ENCODE assay signal across 8 cellular contexts in the genomic region with DNA sequence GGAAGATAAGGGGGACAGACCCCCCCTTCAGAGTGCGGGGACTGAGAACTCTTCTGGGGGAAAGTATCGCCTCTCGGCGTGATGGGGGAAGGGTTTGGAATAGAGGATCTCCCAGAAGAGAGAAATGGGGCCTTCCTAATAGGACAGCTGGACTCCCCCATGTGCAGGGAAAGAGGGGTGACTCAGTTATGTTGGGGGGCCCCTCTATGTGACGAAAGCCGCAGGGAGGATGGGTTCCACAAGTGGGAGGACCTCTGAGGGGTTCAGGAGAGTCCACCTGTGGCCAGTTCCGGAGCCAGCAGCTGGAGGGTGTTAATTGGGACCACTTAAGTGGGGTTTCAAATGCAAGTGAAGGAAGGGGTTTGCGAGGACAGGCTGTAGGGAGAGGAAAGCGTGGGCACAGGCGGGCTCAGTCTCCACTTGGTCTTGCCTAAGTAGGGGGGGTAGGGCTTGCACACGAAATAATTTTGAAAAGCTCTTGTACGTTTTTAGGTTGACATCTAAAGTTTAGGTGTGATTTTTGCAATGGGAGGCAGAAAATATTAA. TPM values are rescaled to one million over a fixed set of nuclear protein-coding genes. Genes with fewer than 3 reads are reported as not detected.
DNase-seq lines count a peak whose midpoint lies in the region; TF ChIP-seq lines count a peak whose summit lies in the region.

No MANE protein-coding gene starts in this region.

- H3K4me2 ChIP-seq in OCI-LY3 (ENCODE audit: low read length): peak overlapping the region; percentile 93

- H3K36me3 Mint-ChIP-seq in T-helper 2 cell treated with Interferon-gamma antibody and Interleukin-4, amounts not matched to agents 5 μg/mL and 100 μg/mL, for 36 hours (ENCODE audit: low read depth): peaks cover 16% of the 10 kb centered on the region

- no peak for TF ChIP-seq POLR2A in esophagus squamous epithelium (IDR thresholded peaks at IDR 0.05)

- H2AFZ ChIP-seq in OCI-LY3 (ENCODE audit: low read depth, low read length): 0 out of 2 replicates have a peak overlapping the region, but pooled peaks have one; percentile 30

- peak overlapping the region; percentile 100 for H3K4me3 ChIP-seq in OCI-LY3 (ENCODE audit: low read length)
- H3K4me3 ChIP-seq in esophagus squamous epithelium: peak overlapping the region; percentile 56 to 80 (median 68)
- H3K4me3 ChIP-seq in rectal smooth muscle tissue (ENCODE audit: low read length): peak overlapping the region; percentile 27

- intact Hi-C loops in esophagus squamous epithelium (cut with DNase I): no loop called here

- H3K27ac ChIP-seq in OCI-LY3 (ENCODE audit: low read length) (peak overlapping the region; percentile 67), esophagus squamous epithelium (peak overlapping the region; percentile 82 to 97 (median 91)), rectal smooth muscle tissue (ENCODE audit: low read depth, low read length) (no peak overlapping the region)

- 0 to 40% methylated on average over 9 to 12 of the region's 12 CpGs for WGBS in esophagus squamous epithelium, 2 donors

- H3K4me1 Mint-ChIP-seq in T-helper 2 cell treated with Interferon-gamma antibody and Interleukin-4, amounts not matched to agents 5 μg/mL and 100 μg/mL, for 36 hours (ENCODE audit: low read depth): peaks cover 22% of the 10 kb centered on the region

- H3K4me1 ChIP-seq in OCI-LY3 (ENCODE audit: low read length): peaks cover 14% of the 10 kb centered on the region
- H3K4me1 ChIP-seq in esophagus squamous epithelium: peaks cover 0 to 19% (median 3%) of the 10 kb centered on the region in 3 donors
- H3K4me1 ChIP-seq in rectal smooth muscle tissue (ENCODE audit: control insufficient read depth, insufficient read depth, low read length): peaks cover 3% of the 10 kb centered on the region

- peak overlapping the region; percentile 92 for H3K4me3 Mint-ChIP-seq in T-helper 2 cell treated with Interferon-gamma antibody and Interleukin-4, amounts not matched to agents 5 μg/mL and 100 μg/mL, for 36 hours

- no peaks in the 10 kb centered on the region for H3K27me3 Mint-ChIP-seq in T-helper 2 cell treated with Interferon-gamma antibody and Interleukin-4, amounts not matched to agents 5 μg/mL and 100 μg/mL, for 36 hours (ENCODE audit: low read depth)

- H3K36me3 ChIP-seq in OCI-LY3 (replicated peaks; ENCODE audit: low read depth, low read length) (peaks cover 25% of the 10 kb centered on the region), esophagus squamous epithelium (peaks cover 0 to 35% (median 5%) of the 10 kb centered on the region in 3 donors), rectal smooth muscle tissue (ENCODE audit: control insufficient read depth, insufficient read depth, low read length) (peaks cover 7% of the 10 kb centered on the region)

- H3K9me3 Mint-ChIP-seq in T-helper 2 cell treated with Interferon-gamma antibody and Interleukin-4, amounts not matched to agents 5 μg/mL and 100 μg/mL, for 36 hours: no peaks in the 10 kb centered on the region

- H3K9ac ChIP-seq in OCI-LY3 (ENCODE audit: low read length) (peak overlapping the region; percentile 91), rectal smooth muscle tissue (ENCODE audit: low read length) (no peak overlapping the region)

- no peaks in the 10 kb centered on the region for H3K27me3 ChIP-seq in OCI-LY3 (ENCODE audit: low read depth, low read length)
- H3K27me3 ChIP-seq in esophagus squamous epithelium: no peaks in the 10 kb centered on the region
- peaks cover 3% of the 10 kb centered on the region for H3K27me3 ChIP-seq in rectal smooth muscle tissue (ENCODE audit: control insufficient read depth, insufficient read depth, low read length)

- peaks cover 52% of the 10 kb centered on the region for H3K79me2 ChIP-seq in OCI-LY3 (ENCODE audit: low read length)

- H3K27ac Mint-ChIP-seq in T-helper 2 cell treated with Interferon-gamma antibody and Interleukin-4, amounts not matched to agents 5 μg/mL and 100 μg/mL, for 36 hours: peak overlapping the region; percentile 91

- no peaks in the 10 kb centered on the region for H4K20me1 ChIP-seq in OCI-LY3 (ENCODE audit: insufficient read depth, low read length)

- DNase-seq in T-helper 2 cell treated with Interferon-gamma antibody and Interleukin-4, amounts not matched to agents 5 μg/mL and 100 μg/mL, for 36 hours (ENCODE audit: low spot score): no peak
- DNase-seq in T-helper 2 cell (no peak), esophagus squamous epithelium (lab: John Stamatoyannopoulos, UW) (no peak), Ammon's horn (ENCODE audit: low spot score) (no peak), NOMO-1 treated with DMSO at 0.1 percent for 48 hours (lab: John Stamatoyannopoulos, UW; ENCODE audit: unreplicated experiment) (no peak)
- DNase-seq in activated CD4-positive, CD25-positive, alpha-beta regulatory T cell (lab: John Stamatoyannopoulos, UW): no peak

- H3K9me3 ChIP-seq in OCI-LY3 (ENCODE audit: insufficient read depth, low read length): no peaks in the 10 kb centered on the region
- H3K9me3 ChIP-seq in esophagus squamous epithelium: no peaks in the 10 kb centered on the region

- TF ChIP-seq CTCF in OCI-LY3 (IDR thresholded peaks at IDR 0.05; ENCODE audit: low read depth, low read length) (no peak), esophagus squamous epithelium (IDR thresholded peaks at IDR 0.05) (no peak)

RNA-seq across cellular contexts. Expression of a gene that starts 0.7 kb away (rescaled TPM):
- 10 to 100 TPM in 1 of 4 donors, 1 to 10 TPM in 3; 4.6 to 12.1 (median 8.2) TPM for total RNA-seq in esophagus squamous epithelium

RNA-seq across cellular contexts. Expression of a gene that starts 13.7 kb away (rescaled TPM):
- 1 to 10 TPM; 1.2 to 7.1 (median 3.7) TPM for total RNA-seq in esophagus squamous epithelium

Comparison
In these comparisons a context has a peak if more than half of its experiments do, and no peak if none do; other contexts are left out.
1. H3K4me3 ChIP-seq: peak in every context shown above with its lines; median percentile 100 in OCI-LY3; 68 in esophagus squamous epithelium; 27 in rectal smooth muscle tissue.